ENCODE assay signal across 29 cellular contexts in genomic region chr13:40185393-40185792, GRCh38.
DNase-seq lines count a peak whose midpoint lies in the region; ATAC-seq and TF ChIP-seq lines count a peak whose summit lies in the region.
"Had no signal": no experiment of that assay in that cellular context is flagged by ENCODE, and none has a peak within 500 bp of the region (broad histone marks: within the 10 kb centered on the region; RNA-seq: fewer than 3 reads in every experiment).

No MANE protein-coding gene starts in this region.

- no peak overlapping the region for H3K4me2 ChIP-seq in OCI-LY7 (ENCODE audit: low read length)

- peaks cover 14% of the 10 kb centered on the region for H3K4me1 ChIP-seq in OCI-LY7 (ENCODE audit: insufficient read depth, low read length, poor library complexity, severe bottlenecking)
- peaks cover 46 to 67% of the 10 kb centered on the region in 2 donors for H3K4me1 ChIP-seq in naive thymus-derived CD4-positive, alpha-beta T cell (ENCODE audit: control insufficient read depth in 2 of 2, insufficient read depth in 2 of 2, low read length in 2 of 2)
- H3K4me1 ChIP-seq: prostate gland had no signal

- no peaks in the 10 kb centered on the region for H3K36me3 ChIP-seq in OCI-LY7 (ENCODE audit: insufficient read depth, low read length)
- H3K36me3 ChIP-seq in naive thymus-derived CD4-positive, alpha-beta T cell (ENCODE audit: control insufficient read depth in 2 of 3, insufficient read depth in 3 of 3, low read length in 3 of 3) = no peaks in the 10 kb centered on the region
- H3K36me3 ChIP-seq: prostate gland, sigmoid colon, SJCRH30, transverse colon had no signal

- no peak overlapping the region for H3K27ac ChIP-seq in CD4-positive, alpha-beta T cell (ENCODE audit: low read depth, low read length)
- H3K27ac ChIP-seq in OCI-LY7 (ENCODE audit: low read depth, low read length, poor library complexity, severe bottlenecking) = no peak overlapping the region
- H3K27ac ChIP-seq in naive thymus-derived CD4-positive, alpha-beta T cell (ENCODE audit: low read depth, low read length) = no peak overlapping the region
- H3K27ac ChIP-seq: prostate gland, sigmoid colon, SJCRH30, transverse colon had no signal

- peak; percentile 9 for DNase-seq in CD1c-positive myeloid dendritic cell (ENCODE audit: extremely low spot score)
- DNase-seq in CD4-positive, alpha-beta T cell = no peak
- peak; percentile 22 for DNase-seq in OCI-LY7 (ENCODE audit: low spot score)
- DNase-seq in naive thymus-derived CD4-positive, alpha-beta T cell = no peak
- DNase-seq in posterior cingulate gyrus = no peak
- no peak for DNase-seq in GOT3 (lab: John Stamatoyannopoulos, UW)
- no peak for DNase-seq in DMS153 treated with DMSO at 0.1 percent for 48 hours (lab: John Stamatoyannopoulos, UW; ENCODE audit: unreplicated experiment)
- DNase-seq: activated CD8-positive, alpha-beta memory T cell treated with anti-CD3 and anti-CD28 coated beads, Interleukin-2, amount 50 U/mL, for 48 hours; activated naive CD4-positive, alpha-beta T cell treated with Interleukin-2 at 50 U/mL for 16 hours; amniotic stem cell; C1 segment of cervical spinal cord; erythroblast; mesenchymal stem cell; NCI-H1417; NCI-H2029 treated with DMSO at 0.1 percent for 48 hours; NCI-H526 treated with DMSO at 0.1 percent for 48 hours; NK-92 treated with Interleukin-12 subunit alpha and Interleukin-12 subunit beta, amount 100 ng/mL, for 24 hours; sigmoid colon; SJCRH30; stimulated activated CD4-positive, alpha-beta T cell treated with anti-CD3 and anti-CD28 coated beads, Interleukin-12 subunit alpha, Interleukin-12 subunit beta, amount 100 ng/mL, for 4 hours; stimulated activated CD4-positive, alpha-beta T cell treated with anti-CD3 and anti-CD28 coated beads, Interleukin-4, amount 100 ng/mL, for 1 hour; transverse colon had no signal

- H3K9me3 Mint-ChIP-seq in CD4-positive, alpha-beta T cell = no peaks in the 10 kb centered on the region
- H3K9me3 Mint-ChIP-seq in naive thymus-derived CD4-positive, alpha-beta T cell = peaks cover 0 to 9% (median 0%) of the 10 kb centered on the region in 11 donors
- H3K9me3 Mint-ChIP-seq: activated CD4-positive, alpha-beta memory T cell treated with anti-CD3 and anti-CD28 coated beads for 36 hours; activated T-helper 1 cell treated with anti-CD3 and anti-CD28 coated beads, Interleukin-12 subunit alpha, Interleukin-12 subunit beta, Interleukin-2, Interleukin-4 antibody, amounts not matched to agents 30 ng/mL and 10 ng/mL and 1 ng/mL, durations not matched to agents 14 hours and 24 hours and 36 hours; brain; dendritic cell treated with granulocyte-macrophage colony-stimulating factor and Interleukin-4, amounts not matched to agents 40 ng/mL and 50 ng/mL, for 4 days; IgD-negative memory B cell had no signal

- CTCF ChIA-PET in CD4-positive, alpha-beta T cell (lab: Charles Lee) = interaction anchor here (1.3 kb wide), 1 partner anchor 188 kb away, joined by 3 read pairs; no protein-coding TSS in a partner anchor
- CTCF ChIA-PET in OCI-LY7 (lab: Charles Lee; ENCODE audit: unreplicated experiment) = no interaction called here
- CTCF ChIA-PET in naive thymus-derived CD4-positive, alpha-beta T cell (lab: Charles Lee) = interaction anchor here (0.6 to 2.9 kb wide), 12 partner anchors 12 to 497 kb away, joined by 3 to 16 read pairs (median 3); no protein-coding TSS in a partner anchor

- no TSS peak for BruUV-seq in OCI-LY7 (replicated peaks; lab: Mats Ljungman, UMichigan)

- TF ChIP-seq CTCF in CD4-positive, alpha-beta T cell (IDR thresholded peaks at IDR 0.05) = no peak
- TF ChIP-seq CTCF in OCI-LY7 (conservative IDR thresholded peaks at IDR 0.05; ENCODE audit: low read length) = no peak

- no peaks in the 10 kb centered on the region for H3K27me3 Mint-ChIP-seq in CD4-positive, alpha-beta T cell
- no peaks in the 10 kb centered on the region for H3K27me3 Mint-ChIP-seq in naive thymus-derived CD4-positive, alpha-beta T cell
- H3K27me3 Mint-ChIP-seq: activated CD4-positive, alpha-beta memory T cell treated with anti-CD3 and anti-CD28 coated beads for 36 hours had no signal

- no peak overlapping the region for H3K4me3 Mint-ChIP-seq in CD4-positive, alpha-beta T cell
- H3K4me3 Mint-ChIP-seq in naive thymus-derived CD4-positive, alpha-beta T cell = peak overlapping the region in 8 of 10 donors; percentile 7 to 74 (median 38)
- H3K4me3 Mint-ChIP-seq: activated CD4-positive, alpha-beta memory T cell treated with anti-CD3 and anti-CD28 coated beads for 36 hours; brain; dendritic cell treated with granulocyte-macrophage colony-stimulating factor and Interleukin-4, amounts not matched to agents 40 ng/mL and 50 ng/mL, for 4 days had no signal

- H3K79me2 ChIP-seq in OCI-LY7 (ENCODE audit: insufficient read depth, low read depth, low read length) = no peaks in the 10 kb centered on the region

- peaks cover 79% of the 10 kb centered on the region for H3K4me1 Mint-ChIP-seq in CD4-positive, alpha-beta T cell (ENCODE audit: low read depth)
- H3K4me1 Mint-ChIP-seq in naive thymus-derived CD4-positive, alpha-beta T cell = peaks cover 51 to 92% (median 83%) of the 10 kb centered on the region in 7 donors

- intact Hi-C loops in CD4-positive, alpha-beta T cell (cut with DNase I, micrococcal nuclease) = loop anchor here (5.0 kb wide), 3 partner anchors 113 to 482 kb away; partner anchors contain the start of gene FOXO1 (in 1 of the 2)
- intact Hi-C loops in OCI-LY7 (cut with micrococcal nuclease; ENCODE audit: unreplicated experiment) = no loop called here
- intact Hi-C loops in naive thymus-derived CD4-positive, alpha-beta T cell (cut with micrococcal nuclease) = loop anchor here (5.0 to 10.0 kb wide), 8 partner anchors 187 to 1279 kb away; partner anchors contain the start of gene MRPS31 (in 1 of the 2)
- intact Hi-C loops in posterior cingulate gyrus (cut with DNase I) = loop anchor here (10.0 kb wide), 1 partner anchor 121 kb away; no protein-coding TSS in a partner anchor

- no peak overlapping the region for H3K4me3 ChIP-seq in OCI-LY7 (ENCODE audit: low read depth, low read length, poor library complexity, severe bottlenecking)
- H3K4me3 ChIP-seq in naive thymus-derived CD4-positive, alpha-beta T cell (ENCODE audit: low read length) = no peak overlapping the region
- H3K4me3 ChIP-seq: prostate gland, sigmoid colon, SJCRH30, transverse colon had no signal

- no peaks in the 10 kb centered on the region for H3K9me3 ChIP-seq in CD4-positive, alpha-beta T cell (ENCODE audit: control insufficient read depth, low read length)
- H3K9me3 ChIP-seq in OCI-LY7 (ENCODE audit: low read length) = no peaks in the 10 kb centered on the region
- H3K9me3 ChIP-seq in naive thymus-derived CD4-positive, alpha-beta T cell (ENCODE audit: control insufficient read depth in 2 of 3, low read length in 3 of 3) = no peaks in the 10 kb centered on the region
- H3K9me3 ChIP-seq: prostate gland, sigmoid colon, SJCRH30, transverse colon had no signal

- peak overlapping the region; percentile 99 for H3K27ac Mint-ChIP-seq in CD4-positive, alpha-beta T cell
- H3K27ac Mint-ChIP-seq in naive thymus-derived CD4-positive, alpha-beta T cell = peak overlapping the region in 8 of 9 donors; percentile 8 to 99 (median 81)
- H3K27ac Mint-ChIP-seq: dendritic cell treated with granulocyte-macrophage colony-stimulating factor and Interleukin-4, amounts not matched to agents 40 ng/mL and 50 ng/mL, for 4 days had no signal

- no peaks in the 10 kb centered on the region for H3K9me2 ChIP-seq in OCI-LY7 (ENCODE audit: insufficient read depth, low read length)

- no peaks in the 10 kb centered on the region for H3K27me3 ChIP-seq in CD4-positive, alpha-beta T cell (ENCODE audit: control insufficient read depth, insufficient read depth, low read length)
- H3K27me3 ChIP-seq in naive thymus-derived CD4-positive, alpha-beta T cell (ENCODE audit: control insufficient read depth in 2 of 2, insufficient read depth in 2 of 2, low read length in 2 of 2) = no peaks in the 10 kb centered on the region
- H3K27me3 ChIP-seq: sigmoid colon, SJCRH30, transverse colon had no signal

- H3K36me3 Mint-ChIP-seq in CD4-positive, alpha-beta T cell (ENCODE audit: low read depth) = no peaks in the 10 kb centered on the region
- peaks cover 0 to 11% (median 6%) of the 10 kb centered on the region in 5 donors for H3K36me3 Mint-ChIP-seq in naive thymus-derived CD4-positive, alpha-beta T cell
- H3K36me3 Mint-ChIP-seq: activated CD4-positive, alpha-beta memory T cell treated with anti-CD3 and anti-CD28 coated beads for 36 hours; brain had no signal

- H4K20me1 ChIP-seq in OCI-LY7 (ENCODE audit: insufficient read depth, low read length) = no peaks in the 10 kb centered on the region

- POLR2A ChIA-PET in CD4-positive, alpha-beta T cell (lab: Charles Lee) = interaction anchor here (0.5 to 5.0 kb wide), 5 partner anchors 16 to 309 kb away, joined by 3 to 125 read pairs (median 4); no protein-coding TSS in a partner anchor
- POLR2A ChIA-PET in OCI-LY7 (lab: Charles Lee) = interaction anchor here (0.5 to 2.0 kb wide), 6 partner anchors 8 to 281 kb away, joined by 3 to 7 read pairs (median 4); no protein-coding TSS in a partner anchor
- POLR2A ChIA-PET in naive thymus-derived CD4-positive, alpha-beta T cell (lab: Charles Lee) = interaction anchor here (0.6 to 4.5 kb wide), 6 partner anchors 11 to 301 kb away, joined by 3 to 24 read pairs (median 4); no protein-coding TSS in a partner anchor

- no peak for ATAC-seq in CD4-positive, alpha-beta T cell (ENCODE audit: poor library complexity)
- no peak for ATAC-seq in naive thymus-derived CD4-positive, alpha-beta T cell
- ATAC-seq: left lobe of liver had no signal

- no peak overlapping the region; the same call in 1 of the 2 replicates for H2AFZ ChIP-seq in OCI-LY7 (ENCODE audit: low read length)

Comparison
In these comparisons a context has a peak if more than half of its experiments do, and no peak if none do; other contexts are left out.
1. DNase-seq: peak in CD1c-positive myeloid dendritic cell (single experiment) and OCI-LY7 (single experiment); none in CD4-positive, alpha-beta T cell (0 of 10), naive thymus-derived CD4-positive, alpha-beta T cell (0 of 9), posterior cingulate gyrus (0 of 10), GOT3 (single experiment) and DMS153 treated with DMSO at 0.1 percent for 48 hours (single experiment).